Comparison of ENCODE assay signal across 17 cellular contexts in the genomic region with DNA sequence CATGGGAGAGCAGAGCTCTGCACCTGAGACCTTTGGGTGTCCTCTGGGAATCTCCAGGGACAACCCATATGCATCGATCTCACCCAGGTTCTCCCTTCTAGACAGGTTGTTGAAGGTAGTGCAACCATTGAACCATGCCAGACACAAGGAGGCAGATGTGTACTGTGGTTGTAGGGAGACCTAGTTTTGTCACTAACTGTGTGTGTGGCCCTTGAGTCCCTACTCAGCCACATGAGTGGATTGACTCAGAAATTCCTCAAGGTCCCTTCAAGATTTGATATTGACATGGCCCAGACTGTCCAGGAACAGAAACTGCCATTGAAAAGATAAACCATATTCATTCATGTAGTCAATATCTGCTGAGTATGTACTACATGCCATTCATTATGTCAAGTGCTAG.
A peak's percentile ranks its signal among the peaks of the same experiment; 100 is the strongest.
DNase-seq lines count a peak whose midpoint lies in the region; ATAC-seq and TF ChIP-seq lines count a peak whose summit lies in the region.
"Had no signal": no experiment of that assay in that cellular context is flagged by ENCODE, and none has a peak within 500 bp of the region (broad histone marks: within the 10 kb centered on the region; RNA-seq: fewer than 3 reads in every experiment).

No MANE protein-coding gene starts in this region.

- no peaks in the 10 kb centered on the region for H3K36me3 Mint-ChIP-seq in immature natural killer cell
- H3K36me3 Mint-ChIP-seq: CD8-positive, alpha-beta T cell had no signal

- H3K4me3 ChIP-seq in Jurkat, Clone E6-1 (ENCODE audit: low read length): no peak overlapping the region
- H3K4me3 ChIP-seq in WERI-Rb-1 (ENCODE audit: low read depth, low read length): no peak overlapping the region
- H3K4me3 ChIP-seq: BLaER1 treated with 17β-estradiol and CSF1 and Interleukin-3, amounts not matched to agents 10 nM and 100 nM; GM12878; HAP-1 had no signal

- no peak for ATAC-seq in HG03469 (IDR thresholded peaks at IDR 0.05; ENCODE audit: unreplicated experiment)
- ATAC-seq: CD8-positive, alpha-beta T cell; GM12878 had no signal

- DNase-seq in Jurkat, Clone E6-1 (ENCODE audit: low read depth, low spot score): peak; percentile 1
- DNase-seq in WERI-Rb-1 (peak; percentile 10), erythroblast (lab: John Stamatoyannopoulos, UW) (peak; percentile 32 to 63), DMS79 (lab: John Stamatoyannopoulos, UW) (no peak), NCI-H345 (lab: John Stamatoyannopoulos, UW) (no peak), immature natural killer cell (no peak)
- DNase-seq: CD8-positive, alpha-beta T cell; COR-L47; DMS79 treated with DMSO at 0.1 percent for 48 hours; GF-D8; KBM-7 had no signal

- no peaks in the 10 kb centered on the region for H3K9me3 ChIP-seq in WERI-Rb-1 (ENCODE audit: severe bottlenecking)
- H3K9me3 ChIP-seq: BLaER1 treated with 17β-estradiol and CSF1 and Interleukin-3, amounts not matched to agents 10 nM and 100 nM; HAP-1 had no signal

- no peaks in the 10 kb centered on the region for H3K27me3 ChIP-seq in WERI-Rb-1 (ENCODE audit: insufficient read depth, low read depth, severe bottlenecking)
- H3K27me3 ChIP-seq: BLaER1 treated with 17β-estradiol and CSF1 and Interleukin-3, amounts not matched to agents 10 nM and 100 nM had no signal

- H3K4me3 Mint-ChIP-seq in immature natural killer cell: no peak overlapping the region
- H3K4me3 Mint-ChIP-seq: B cell; CD8-positive, alpha-beta T cell had no signal

- TF ChIP-seq POLR2A in erythroblast (IDR thresholded peaks at IDR 0.05; ENCODE audit: low read length): no peak

- no peaks in the 10 kb centered on the region for H3K36me3 ChIP-seq in WERI-Rb-1
- H3K36me3 ChIP-seq: BLaER1 treated with 17β-estradiol and CSF1 and Interleukin-3, amounts not matched to agents 10 nM and 100 nM; HAP-1 had no signal

- peaks cover 1 to 12% (median 11%) of the 10 kb centered on the region in 3 donors for H3K27me3 Mint-ChIP-seq in immature natural killer cell (ENCODE audit: low read depth in 3 of 3)

- H3K9me3 Mint-ChIP-seq in immature natural killer cell: no peaks in the 10 kb centered on the region
- H3K9me3 Mint-ChIP-seq: CD8-positive, alpha-beta T cell had no signal

- no peaks in the 10 kb centered on the region for H3K4me1 Mint-ChIP-seq in immature natural killer cell
- H3K4me1 Mint-ChIP-seq: B cell had no signal

- peak overlapping the region; percentile 44; the same call in 1 of the 2 replicates for H3K27ac ChIP-seq in WERI-Rb-1
- H3K27ac ChIP-seq: BLaER1 treated with 17β-estradiol and CSF1 and Interleukin-3, amounts not matched to agents 10 nM and 100 nM; HL-60 had no signal

- H3K27ac Mint-ChIP-seq in immature natural killer cell: no peak overlapping the region
- H3K27ac Mint-ChIP-seq: B cell; CD8-positive, alpha-beta T cell had no signal

- peak; percentile 21; the same call in 1 of the 2 replicates for TF ChIP-seq CTCF in WERI-Rb-1 (IDR thresholded peaks at IDR 0.05; ENCODE audit: low read depth, low read length)

Comparison
In these comparisons a context has a peak if more than half of its experiments do, and no peak if none do; other contexts are left out.
1. DNase-seq: peak in Jurkat, Clone E6-1 (single experiment), WERI-Rb-1 (single experiment) and erythroblast (2 of 2); none in DMS79 (single experiment), NCI-H345 (single experiment) and immature natural killer cell (0 of 3).